12 cellular contexts compared by ENCODE assay signal in the genomic region with DNA sequence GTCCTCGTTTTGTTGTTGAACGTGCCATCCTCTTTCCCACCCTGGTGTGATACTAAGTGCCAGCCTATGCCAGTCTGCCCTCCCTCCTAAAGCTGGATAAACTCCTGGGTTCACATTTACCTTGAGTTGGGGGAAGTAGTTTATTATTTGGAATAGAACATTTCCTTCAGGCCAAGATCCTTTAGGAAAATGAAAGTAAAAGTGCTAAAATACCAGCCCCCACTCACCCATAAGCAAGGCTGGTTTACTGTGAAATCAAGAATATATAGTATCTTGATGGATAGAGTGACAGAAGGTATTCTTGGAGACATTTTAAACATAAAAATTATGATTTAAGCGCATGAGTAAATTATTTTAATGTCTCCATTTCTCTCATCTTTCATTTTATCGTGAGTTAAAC. TPM values are rescaled to one million over a fixed set of nuclear protein-coding genes. Genes with fewer than 3 reads are reported as not detected.
DNase-seq lines count a peak whose midpoint lies in the region; ATAC-seq, FAIRE-seq and TF ChIP-seq lines count a peak whose summit lies in the region.
"Had no signal": no experiment of that assay in that cellular context is flagged by ENCODE, and none has a peak within 500 bp of the region (broad histone marks: within the 10 kb centered on the region; RNA-seq: fewer than 3 reads in every experiment).

No MANE protein-coding gene starts in this region.

- peaks cover 50% of the 10 kb centered on the region for H3K36me3 Mint-ChIP-seq in Calu3 (ENCODE audit: insufficient read depth, unreplicated experiment)
- H3K36me3 Mint-ChIP-seq: natural killer cell had no signal

- no peak for TF ChIP-seq POLR2A in A549 (IDR thresholded peaks at IDR 0.05; ENCODE audit: low read length)
- TF ChIP-seq POLR2A in esophagus squamous epithelium (IDR thresholded peaks at IDR 0.05), result no peak

- TF ChIP-seq RAD21 in A549 (conservative IDR thresholded peaks at IDR 0.05 in 1 of 2, IDR thresholded peaks at IDR 0.05 in 1 of 2), result no peak

- POLR2A ChIA-PET in A549 (lab: Yijun Ruan, JAX), result no interaction called here

- H3K27ac ChIP-seq in A549 (peak overlapping the region; percentile 24 to 69; a peak in 3 of 6 replicates), esophagus squamous epithelium (peak overlapping the region in 2 of 4 donors; percentile 40 to 48), psoas muscle (peak overlapping the region; percentile 49)
- H3K27ac ChIP-seq: Peyer's patch had no signal

- TF ChIP-seq CTCF in A549 (IDR thresholded peaks at IDR 0.05) (no peak), esophagus squamous epithelium (IDR thresholded peaks at IDR 0.05) (no peak), psoas muscle (IDR thresholded peaks at IDR 0.05) (no peak), Calu3 (IDR thresholded peaks at IDR 0.05; ENCODE audit: unreplicated experiment) (no peak)

- H3K4me3 ChIP-seq in A549 (no peak overlapping the region), esophagus squamous epithelium (peak overlapping the region in 3 of 4 donors; percentile 6 to 32 (median 8)), psoas muscle (peak overlapping the region; percentile 21)
- H3K4me3 ChIP-seq: Peyer's patch had no signal

- H3K27ac Mint-ChIP-seq in Calu3 (ENCODE audit: unreplicated experiment), result no peak overlapping the region
- H3K27ac Mint-ChIP-seq: natural killer cell had no signal

- BruUV-seq in Calu3 (replicated peaks; lab: Mats Ljungman, UMichigan), result no TSS peak

- CTCF ChIA-PET in A549 (lab: Yijun Ruan, JAX), result interaction anchor here (1.9 kb wide), 1 partner anchor 111 kb away, joined by 6 read pairs; no protein-coding TSS in a partner anchor
- CTCF ChIA-PET in Calu3 (lab: Charles Lee), result no interaction called here

- 82% methylated on average over 4 of the region's 4 CpGs for WGBS in A549 (ENCODE audit: missing lambda C conversion rate)
- WGBS in esophagus squamous epithelium, 2 donors, result 78 to 85% methylated on average over 4 of the region's 4 CpGs
- 68 to 74% (median 73%) methylated on average over 4 of the region's 4 CpGs for WGBS in psoas muscle, 3 donors

- no peak for TF ChIP-seq EP300 in A549 (IDR thresholded peaks at IDR 0.05)

- H3K4me2 ChIP-seq in A549, result peak overlapping the region; percentile 44

- H3K9me3 ChIP-seq in A549 (no peaks in the 10 kb centered on the region), esophagus squamous epithelium (no peaks in the 10 kb centered on the region), psoas muscle (no peaks in the 10 kb centered on the region)
- H3K9me3 ChIP-seq: Peyer's patch had no signal

- DNase-seq in A549 (ENCODE audit: low read depth in 1 of 2, low spot score in 1 of 2) (no peak), OCI-M1 (lab: John Stamatoyannopoulos, UW) (peak; percentile 43), esophagus squamous epithelium (lab: John Stamatoyannopoulos, UW) (no peak), psoas muscle (no peak), NOMO-1 treated with dmso at 0.1 percent for 144 hours (lab: John Stamatoyannopoulos, UW; ENCODE audit: unreplicated experiment) (no peak), Calu3 (no peak)
- DNase-seq: DND-41, KBM-7, natural killer cell, Peyer's patch had no signal

- peaks cover 49% of the 10 kb centered on the region for H3K4me1 ChIP-seq in A549
- H3K4me1 ChIP-seq in esophagus squamous epithelium, result peaks cover 0 to 54% (median 16%) of the 10 kb centered on the region in 3 donors
- peaks cover 38% of the 10 kb centered on the region for H3K4me1 ChIP-seq in psoas muscle

- H3K36me3 ChIP-seq in esophagus squamous epithelium, result peaks cover 0 to 13% (median 0%) of the 10 kb centered on the region in 3 donors
- peaks cover 3 to 29% of the 10 kb centered on the region in 2 donors for H3K36me3 ChIP-seq in psoas muscle (ENCODE audit: insufficient read depth in 1 of 2, low read depth in 1 of 2)
- H3K36me3 ChIP-seq: Peyer's patch had no signal

- ATAC-seq in A549 (no peak), psoas muscle (no peak), GM19324 (IDR thresholded peaks at IDR 0.05; ENCODE audit: low FRiP score, unreplicated experiment) (no peak), HG03342 (IDR thresholded peaks at IDR 0.05; ENCODE audit: unreplicated experiment) (no peak)
- ATAC-seq: natural killer cell had no signal

- no peaks in the 10 kb centered on the region for H3K27me3 Mint-ChIP-seq in Calu3 (ENCODE audit: unreplicated experiment)

- intact Hi-C loops in esophagus squamous epithelium (cut with DNase I) (no loop called here), psoas muscle (cut with DNase I) (no loop called here), Calu3 (cut with micrococcal nuclease; ENCODE audit: unreplicated experiment) (no loop called here)

- peaks cover 57% of the 10 kb centered on the region for H3K4me1 Mint-ChIP-seq in Calu3 (ENCODE audit: low read depth, unreplicated experiment)

- H3K27me3 ChIP-seq in esophagus squamous epithelium, result no peaks in the 10 kb centered on the region
- H3K27me3 ChIP-seq in psoas muscle (ENCODE audit: insufficient read depth in 3 of 3, low read length in 2 of 3), result no peaks in the 10 kb centered on the region
- H3K27me3 ChIP-seq: Peyer's patch had no signal

- H3K4me3 Mint-ChIP-seq in Calu3 (ENCODE audit: low read depth, unreplicated experiment), result no peak overlapping the region
- H3K4me3 Mint-ChIP-seq: natural killer cell had no signal

- FAIRE-seq in A549 (lab: Jason Lieb, UNC), result no peak

- no peaks in the 10 kb centered on the region for H3K9me3 Mint-ChIP-seq in Calu3 (ENCODE audit: low read depth, unreplicated experiment)
- H3K9me3 Mint-ChIP-seq: natural killer cell had no signal

TF ChIP-seq in A549, 52 proteins besides CTCF, POLR2A, EP300 and RAD21:
- TF ChIP-seq NFE2L2 (conservative IDR thresholded peaks at IDR 0.05; ENCODE audit: low read length), result no peak
- no peak for TF ChIP-seq MAFK (IDR thresholded peaks at IDR 0.05; ENCODE audit: partially characterized antibody)
- TF ChIP-seq SMC3 (IDR thresholded peaks at IDR 0.05), result no peak
- no peak for TF ChIP-seq CEBPB (IDR thresholded peaks at IDR 0.05)
- TF ChIP-seq FOXS1 (CRISPR knock-in tag; IDR thresholded peaks at IDR 0.05), result no peak
- TF ChIP-seq JUNB (IDR thresholded peaks at IDR 0.05), result no peak
- TF ChIP-seq HOXA7 (CRISPR knock-in tag; IDR thresholded peaks at IDR 0.05), result no peak
- TF ChIP-seq MAZ (IDR thresholded peaks at IDR 0.05; ENCODE audit: borderline replicate concordance, low read depth, low read length), result no peak
- TF ChIP-seq ATOH8 (CRISPR knock-in tag; IDR thresholded peaks at IDR 0.05; ENCODE audit: low read depth), result no peak

RNA-seq across cellular contexts. Expression of gene ZNF532, which starts 27.1 kb away (rescaled TPM):
- 64.6 and 76.5 TPM in 2 replicates for polyA plus RNA-seq in A549 (2011; rRNA removed)
- polyA plus RNA-seq in A549 (2012; cell fraction: cytosol; rRNA removed), result 26.3 and 28.2 TPM in 2 replicates
- 28.7 and 40.5 TPM in 2 replicates for polyA plus RNA-seq in A549 (2012; cell fraction: nucleus; rRNA removed)
- 26.8 to 31.4 TPM (median 27.1 TPM) in 3 replicates for polyA plus RNA-seq in A549 (2017; fragmentation: RNase III; extraction: RNeasy Plus Mini Kit Qiagen cat#74134 plus additional on column Dnase treatment)
- 141 and 157 TPM in 2 replicates for polyA minus RNA-seq in A549 (2011; rRNA and poly(A)+ RNA removed)
- total RNA-seq in esophagus squamous epithelium, result 10 to 100 TPM; 30.7 to 52.3 (median 32.6) TPM
- total RNA-seq in psoas muscle, result 100 to 1,000 TPM in 1 of 4 donors, 10 to 100 TPM in 3; 68.8 to 105 (median 84.7) TPM
- 10 to 100 TPM; 13.6 to 41.9 (median 22.7) TPM for polyA plus RNA-seq in psoas muscle
- 124 and 150 TPM in 2 replicates for total RNA-seq in Calu3 (2022)
